In the genomic region with DNA sequence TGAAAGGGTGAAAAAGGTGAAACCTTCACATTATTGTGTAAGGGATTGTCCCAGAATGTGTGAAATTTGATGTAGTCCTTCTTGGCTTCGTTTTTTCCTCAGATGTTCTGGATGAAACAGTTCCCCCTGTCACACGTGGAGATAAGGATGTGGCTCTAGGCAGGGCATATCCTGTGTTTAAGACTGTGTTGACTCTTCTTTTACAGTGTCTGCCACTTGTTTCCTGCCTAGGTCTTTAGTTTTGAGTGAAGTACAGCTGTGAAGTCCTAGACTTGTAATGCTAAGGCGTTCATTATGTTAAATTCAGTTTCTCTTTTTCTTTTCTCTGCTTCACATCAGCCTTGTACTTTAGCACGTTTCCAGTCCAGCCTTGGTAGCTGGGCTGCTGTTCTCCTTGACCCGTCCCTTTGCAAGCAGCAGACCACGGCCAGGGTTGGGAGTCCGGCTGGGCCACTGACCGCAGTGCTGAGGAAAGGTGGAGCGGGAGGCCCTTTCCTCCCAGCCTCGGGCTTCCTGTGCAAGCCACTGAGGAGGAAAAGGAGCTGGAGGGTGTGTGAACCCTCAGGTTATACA, we compare ENCODE assay signal across 8 cellular contexts. TPM values are rescaled to one million over a fixed set of nuclear protein-coding genes. Genes with fewer than 3 reads are reported as not detected.
DNase-seq lines count a peak whose midpoint lies in the region; ATAC-seq and TF ChIP-seq lines count a peak whose summit lies in the region.

No MANE protein-coding gene starts in this region.

- H3K27me3 ChIP-seq in HUES48 (ENCODE audit: control insufficient read depth, insufficient read depth, low read length) (no peaks in the 10 kb centered on the region), heart right ventricle (no peaks in the 10 kb centered on the region)

- CTCF ChIA-PET in activated CD4-positive, alpha-beta memory T cell treated with anti-CD3 and anti-CD28 coated beads for 36 hours (lab: Charles Lee) = interaction anchor here (0.6 to 4.7 kb wide), 9 partner anchors 9 to 120 kb away, joined by 3 to 22 read pairs (median 8); no protein-coding TSS in a partner anchor

- H3K4me3 ChIP-seq in GM12865 (ENCODE audit: low read depth, low read length) (peak overlapping the region; percentile 66), HUES48 (ENCODE audit: low read depth, low read length) (no peak overlapping the region), heart right ventricle (peak overlapping the region in 5 of 10 donors; percentile 4 to 25 (median 8))

- TF ChIP-seq CTCF in GM12865 (IDR thresholded peaks at IDR 0.05; ENCODE audit: insufficient read depth, low read depth, low read length, missing control alignments) (no peak), heart right ventricle (IDR thresholded peaks at IDR 0.05) (no peak)

- no peaks in the 10 kb centered on the region for H3K27me3 Mint-ChIP-seq in activated CD4-positive, alpha-beta memory T cell treated with anti-CD3 and anti-CD28 coated beads for 36 hours
- H3K27me3 Mint-ChIP-seq in stimulated activated naive B cell treated with anti-CD40 and anti-IgM and Interleukin-4, amounts not matched to agents 10 μg/mL and 1 μg/mL and 100 μg/mL, for 72 hours = no peaks in the 10 kb centered on the region

- intact Hi-C loops in activated CD4-positive, alpha-beta memory T cell treated with anti-CD3 and anti-CD28 coated beads for 36 hours (cut with micrococcal nuclease) = loop anchor here (1.0 to 5.0 kb wide), 6 partner anchors 10 to 120 kb away; partner anchors contain the start of gene GNS
- intact Hi-C loops in heart right ventricle (cut with DNase I) = loop anchor here in 1 of 10 donors (5.0 kb wide), 1 partner anchor 57 kb away; the partner anchor contains the start of gene RASSF3

- WGBS in heart right ventricle, 2 donors = 16 to 24% methylated on average over 10 of the region's 10 CpGs

- peak overlapping the region; percentile 30 for H3K27ac ChIP-seq in HUES48 (ENCODE audit: low read depth, low read length)
- peak overlapping the region; percentile 10 to 89 (median 76) for H3K27ac ChIP-seq in heart right ventricle

- H3K36me3 ChIP-seq in HUES48 (ENCODE audit: control insufficient read depth, insufficient read depth, low read length) = no peaks in the 10 kb centered on the region
- no peaks in the 10 kb centered on the region for H3K36me3 ChIP-seq in heart right ventricle

- peak; percentile 88 for DNase-seq in GM12865 (ENCODE audit: low read depth)
- DNase-seq in activated CD4-positive, alpha-beta memory T cell treated with anti-CD3 and anti-CD28 coated beads for 36 hours = peak; percentile 50
- peak; percentile 56 to 70 for DNase-seq in heart right ventricle
- no peak for DNase-seq in stimulated activated naive B cell treated with anti-CD40 and anti-IgM and Interleukin-4, amounts not matched to agents 10 μg/mL and 1 μg/mL and 100 μg/mL, for 72 hours
- DNase-seq in DMS79 (lab: John Stamatoyannopoulos, UW) = no peak
- no peak for DNase-seq in NCI-H187 (lab: John Stamatoyannopoulos, UW)

- H3K27ac Mint-ChIP-seq in activated CD4-positive, alpha-beta memory T cell treated with anti-CD3 and anti-CD28 coated beads for 36 hours = peak overlapping the region; percentile 96
- H3K27ac Mint-ChIP-seq in stimulated activated naive B cell treated with anti-CD40 and anti-IgM and Interleukin-4, amounts not matched to agents 10 μg/mL and 1 μg/mL and 100 μg/mL, for 72 hours = peak overlapping the region; percentile 91

- POLR2A ChIA-PET in activated CD4-positive, alpha-beta memory T cell treated with anti-CD3 and anti-CD28 coated beads for 36 hours (lab: Charles Lee) = interaction anchor here (0.6 to 2.5 kb wide), 11 partner anchors 9 to 224 kb away, joined by 3 to 19 read pairs (median 4); partner anchors contain the start of gene RASSF3

- no peaks in the 10 kb centered on the region for H3K9me3 Mint-ChIP-seq in activated CD4-positive, alpha-beta memory T cell treated with anti-CD3 and anti-CD28 coated beads for 36 hours
- no peaks in the 10 kb centered on the region for H3K9me3 Mint-ChIP-seq in stimulated activated naive B cell treated with anti-CD40 and anti-IgM and Interleukin-4, amounts not matched to agents 10 μg/mL and 1 μg/mL and 100 μg/mL, for 72 hours

- ATAC-seq in GM21526 (IDR thresholded peaks at IDR 0.05; ENCODE audit: low FRiP score, unreplicated experiment) (peak; percentile 76), heart right ventricle (peak; percentile 39 to 70 (median 66))
- peak; percentile 77 to 78 for ATAC-seq in stimulated activated naive B cell treated with anti-CD40 and anti-IgM and Interleukin-4, amounts not matched to agents 10 μg/mL and 1 μg/mL and 100 μg/mL, for 72 hours (replicated peaks)

- no peaks in the 10 kb centered on the region for H3K36me3 Mint-ChIP-seq in activated CD4-positive, alpha-beta memory T cell treated with anti-CD3 and anti-CD28 coated beads for 36 hours
- peaks cover 6 to 20% of the 10 kb centered on the region in 2 donors for H3K36me3 Mint-ChIP-seq in stimulated activated naive B cell treated with anti-CD40 and anti-IgM and Interleukin-4, amounts not matched to agents 10 μg/mL and 1 μg/mL and 100 μg/mL, for 72 hours

- H3K4me1 Mint-ChIP-seq in activated CD4-positive, alpha-beta memory T cell treated with anti-CD3 and anti-CD28 coated beads for 36 hours (ENCODE audit: low read depth) = peaks cover 91% of the 10 kb centered on the region
- H3K4me1 Mint-ChIP-seq in stimulated activated naive B cell treated with anti-CD40 and anti-IgM and Interleukin-4, amounts not matched to agents 10 μg/mL and 1 μg/mL and 100 μg/mL, for 72 hours = peaks cover 64 to 91% of the 10 kb centered on the region in 2 donors

- no peaks in the 10 kb centered on the region for H3K9me3 ChIP-seq in HUES48 (ENCODE audit: control insufficient read depth, insufficient read depth, low read length)
- H3K9me3 ChIP-seq in heart right ventricle = no peaks in the 10 kb centered on the region

- H3K4me3 Mint-ChIP-seq in activated CD4-positive, alpha-beta memory T cell treated with anti-CD3 and anti-CD28 coated beads for 36 hours = peak overlapping the region; percentile 85
- peak overlapping the region; percentile 82 to 85 for H3K4me3 Mint-ChIP-seq in stimulated activated naive B cell treated with anti-CD40 and anti-IgM and Interleukin-4, amounts not matched to agents 10 μg/mL and 1 μg/mL and 100 μg/mL, for 72 hours

- H3K4me1 ChIP-seq in HUES48 (ENCODE audit: control insufficient read depth, insufficient read depth, low read length) = peaks cover 80% of the 10 kb centered on the region
- peaks cover 38 to 100% (median 97%) of the 10 kb centered on the region in 9 donors for H3K4me1 ChIP-seq in heart right ventricle

- no peak overlapping the region for H3K9ac ChIP-seq in HUES48 (ENCODE audit: low read depth, low read length)

RNA-seq across cellular contexts. Expression of gene RASSF3, which starts 59.1 kb away (rescaled TPM):
- total RNA-seq in activated CD4-positive, alpha-beta memory T cell treated with anti-CD3 and anti-CD28 coated beads for 36 hours = 10 to 100 TPM; 40.6 to 40.7 TPM
- 100 to 1,000 TPM in 3 of 10 donors, 10 to 100 TPM in 7; 55.1 to 159 (median 89.3) TPM for total RNA-seq in heart right ventricle
- 10 to 100 TPM; 21.6 to 35.8 TPM for polyA plus RNA-seq in heart right ventricle

Comparison
In these comparisons a context has a peak if more than half of its experiments do, and no peak if none do; other contexts are left out.
1. DNase-seq: peak in GM12865 (single experiment), activated CD4-positive, alpha-beta memory T cell treated with anti-CD3 and anti-CD28 coated beads for 36 hours (single experiment) and heart right ventricle (2 of 2); none in stimulated activated naive B cell treated with anti-CD40 and anti-IgM and Interleukin-4, amounts not matched to agents 10 μg/mL and 1 μg/mL and 100 μg/mL, for 72 hours (single experiment), DMS79 (single experiment) and NCI-H187 (0 of 2).
2. Peak in every context shown above with its lines, with median percentiles within 50 percentile points of each other: ATAC-seq.